8 cellular contexts compared by ENCODE assay signal in genomic region chr14:106556665-106557289, GRCh38.
DNase-seq lines count a peak whose midpoint lies in the region; ATAC-seq and TF ChIP-seq lines count a peak whose summit lies in the region.

No MANE protein-coding gene starts in this region.

- no peaks in the 10 kb centered on the region for H3K27me3 ChIP-seq in Loucy (ENCODE audit: insufficient read depth, low read length, poor library complexity, severe bottlenecking)

- no peak for ATAC-seq in GM21576 (IDR thresholded peaks at IDR 0.05; ENCODE audit: unreplicated experiment)

- no peaks in the 10 kb centered on the region for H3F3A ChIP-seq in Loucy (ENCODE audit: low read depth)

- H4K20me1 ChIP-seq in Loucy (ENCODE audit: insufficient read depth, low read length, poor library complexity, severe bottlenecking): no peaks in the 10 kb centered on the region

- H3K4me2 ChIP-seq in Loucy (ENCODE audit: low read depth, low read length, poor library complexity, severe bottlenecking): peak overlapping the region; percentile 19

- H3K79me2 ChIP-seq in Loucy (ENCODE audit: insufficient read depth, low read length): no peaks in the 10 kb centered on the region

- no peak overlapping the region for H3K27ac ChIP-seq in VCaP

- peaks cover 12% of the 10 kb centered on the region for H3K4me1 ChIP-seq in Loucy (ENCODE audit: insufficient read depth, low read length, poor library complexity, severe bottlenecking)

- H3K4me3 ChIP-seq in Loucy (ENCODE audit: low read length, poor library complexity, severe bottlenecking) (no peak overlapping the region), cardiac fibroblast (replicated peaks in 1 of 2; ENCODE audit: low read depth in 2 of 2, low read length in 2 of 2) (no peak overlapping the region)

- DNase-seq in COR-L47 (lab: John Stamatoyannopoulos, UW) (peak; percentile 25), cardiac fibroblast (ENCODE audit: low read depth in 2 of 2) (peak in 1 of 2 donors; percentile 4), iPS-NIHi7 (ENCODE audit: extremely low spot score) (no peak), hepatic stellate cell (ENCODE audit: low spot score) (no peak)
- peak; percentile 43 to 76 for DNase-seq in stimulated activated CD4-positive, alpha-beta T cell treated with anti-CD3 and anti-CD28 coated beads, Interleukin-1b, Interleukin-23, amount 100 ng/mL, for 1 hour (ENCODE audit: low read depth in 2 of 2)

- peak overlapping the region; percentile 73 for H2AFZ ChIP-seq in Loucy (ENCODE audit: low read length)

- H3K9me2 ChIP-seq in Loucy (replicated peaks; ENCODE audit: low read depth, low read length): no peaks in the 10 kb centered on the region

- H3K36me3 ChIP-seq in Loucy (ENCODE audit: insufficient read depth, low read length): no peaks in the 10 kb centered on the region

- peak overlapping the region; percentile 37 for H3K9ac ChIP-seq in Loucy (ENCODE audit: low read depth, low read length, poor library complexity, severe bottlenecking)

- no peaks in the 10 kb centered on the region for H3K9me3 ChIP-seq in Loucy (ENCODE audit: insufficient read depth, low read depth, low read length)

- TF ChIP-seq CTCF in Loucy (conservative IDR thresholded peaks at IDR 0.05; ENCODE audit: low read length): peak; percentile 83
- peak; percentile 94 for TF ChIP-seq CTCF in VCaP (conservative IDR thresholded peaks at IDR 0.05)
- TF ChIP-seq CTCF in cardiac fibroblast (IDR thresholded peaks at IDR 0.05; ENCODE audit: low read depth, low read length): peak; percentile 35

Comparison
In these comparisons a context has a peak if more than half of its experiments do, and no peak if none do; other contexts are left out.
1. DNase-seq: peak in COR-L47 (single experiment) and stimulated activated CD4-positive, alpha-beta T cell treated with anti-CD3 and anti-CD28 coated beads, Interleukin-1b, Interleukin-23, amount 100 ng/mL, for 1 hour (2 of 2); none in iPS-NIHi7 (single experiment) and hepatic stellate cell (single experiment).
2. CTCF ChIP-seq: peak in every context shown above with its lines; median percentile 94 in VCaP; 83 in Loucy; 35 in cardiac fibroblast.